ENCODE assay signal across 17 cellular contexts in the genomic region with DNA sequence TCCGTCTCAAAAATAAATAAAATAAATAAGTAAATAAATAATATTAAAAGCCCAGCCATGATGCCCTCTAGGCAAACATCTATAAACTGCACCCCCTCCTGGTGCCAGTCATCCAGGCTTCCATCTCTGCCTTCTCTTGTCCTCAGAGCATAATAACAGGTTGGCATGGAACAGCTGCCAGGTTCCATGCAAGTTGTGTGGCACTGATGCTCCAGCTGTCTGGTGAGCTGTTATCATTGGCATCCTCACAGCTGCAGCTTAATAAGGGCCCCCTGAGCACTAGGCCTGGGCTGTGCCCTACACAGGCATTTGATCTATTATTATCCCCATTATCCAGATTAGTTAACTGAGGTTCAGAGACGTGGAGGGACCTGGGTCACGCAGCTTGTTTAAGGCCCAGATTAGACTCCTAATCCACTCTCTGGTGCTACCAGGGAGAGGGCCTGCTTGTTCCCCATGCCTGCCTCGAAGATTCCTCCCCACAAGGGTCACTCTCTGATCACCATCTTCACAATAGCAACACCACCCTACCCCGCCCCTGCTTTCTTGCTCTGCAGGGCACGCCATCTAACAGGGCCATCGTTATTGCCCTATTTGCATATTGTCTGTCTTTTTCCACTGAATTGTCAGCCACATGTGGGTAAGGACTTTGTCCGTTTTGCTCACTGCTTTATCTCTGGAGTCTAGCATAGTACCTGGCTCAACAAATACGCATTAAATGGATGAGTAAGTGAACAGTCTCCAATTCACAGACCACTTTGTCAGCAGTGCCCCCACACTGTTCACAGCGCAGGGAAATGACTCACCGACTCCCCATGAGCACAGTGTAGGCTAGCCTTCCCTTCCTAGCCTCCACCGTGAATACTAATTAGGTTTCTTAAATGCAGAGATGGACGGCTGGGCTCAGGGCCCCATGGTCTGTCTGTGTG. TPM values are rescaled to one million over a fixed set of nuclear protein-coding genes. Genes with fewer than 3 reads are reported as not detected.
DNase-seq lines count a peak whose midpoint lies in the region; ATAC-seq lines count a peak whose summit lies in the region.
"Had no signal": no experiment of that assay in that cellular context is flagged by ENCODE, and none has a peak within 500 bp of the region (broad histone marks: within the 10 kb centered on the region; RNA-seq: fewer than 3 reads in every experiment).

No MANE protein-coding gene starts in this region.

- H3K27ac ChIP-seq in cingulate gyrus (ENCODE audit: low read depth, low read length): peak overlapping the region; percentile 39
- H3K27ac ChIP-seq: foreskin keratinocyte, lower lobe of right lung, SJCRH30 had no signal

- ATAC-seq in GM21723 (IDR thresholded peaks at IDR 0.05; ENCODE audit: unreplicated experiment): no peak
- ATAC-seq: foreskin keratinocyte, lower lobe of right lung had no signal

- peak; percentile 15 for DNase-seq in NCI-H1694 (lab: John Stamatoyannopoulos, UW)
- DNase-seq in NCI-H1694 treated with DMSO at 0.1 percent for 48 hours (lab: John Stamatoyannopoulos, UW): no peak
- DNase-seq in NCI-H69 (lab: John Stamatoyannopoulos, UW): peak; percentile 54
- DNase-seq in occipital lobe (lab: John Stamatoyannopoulos, UW): peak; percentile 41
- no peak for DNase-seq in stimulated activated CD4-positive, alpha-beta T cell treated with anti-CD3 and anti-CD28 coated beads, Interleukin-2, amount 100 ng/mL, for 24 hours
- DNase-seq in GOT3 (lab: John Stamatoyannopoulos, UW): no peak
- DNase-seq: activated CD4-positive, alpha-beta T cell treated with anti-CD3 and anti-CD28 coated beads for 48 hours; effector memory CD4-positive, alpha-beta T cell; foreskin keratinocyte; H9; lower lobe of right lung; SJCRH30; stimulated activated naive CD4-positive, alpha-beta T cell treated with Interleukin-2 at 50 U/mL for 16 hours; T1000 had no signal

RNA-seq across cellular contexts. Expression of a gene that starts 1.5 kb away (rescaled TPM):
- total RNA-seq in occipital lobe: 71.7 TPM

RNA-seq across cellular contexts. Expression of a gene that starts 10.3 kb away (rescaled TPM):
- total RNA-seq in occipital lobe: 11.5 TPM

RNA-seq across cellular contexts. Expression of a gene that starts 41.6 kb away (rescaled TPM):
- 32.6 TPM for total RNA-seq in occipital lobe

RNA-seq across cellular contexts. Expression of a gene that starts 52.5 kb away (rescaled TPM):
- not detected for total RNA-seq in occipital lobe
- total RNA-seq: H9, M059J, SJCRH30 had no signal

Comparison
In these comparisons a context has a peak if more than half of its experiments do, and no peak if none do; other contexts are left out.
1. DNase-seq: peak in NCI-H1694 (single experiment), NCI-H69 (single experiment) and occipital lobe (single experiment); none in NCI-H1694 treated with DMSO at 0.1 percent for 48 hours (single experiment), stimulated activated CD4-positive, alpha-beta T cell treated with anti-CD3 and anti-CD28 coated beads, Interleukin-2, amount 100 ng/mL, for 24 hours (0 of 2) and GOT3 (single experiment).